Comparison of ENCODE assay signal across 1 cellular context in the genomic region with DNA sequence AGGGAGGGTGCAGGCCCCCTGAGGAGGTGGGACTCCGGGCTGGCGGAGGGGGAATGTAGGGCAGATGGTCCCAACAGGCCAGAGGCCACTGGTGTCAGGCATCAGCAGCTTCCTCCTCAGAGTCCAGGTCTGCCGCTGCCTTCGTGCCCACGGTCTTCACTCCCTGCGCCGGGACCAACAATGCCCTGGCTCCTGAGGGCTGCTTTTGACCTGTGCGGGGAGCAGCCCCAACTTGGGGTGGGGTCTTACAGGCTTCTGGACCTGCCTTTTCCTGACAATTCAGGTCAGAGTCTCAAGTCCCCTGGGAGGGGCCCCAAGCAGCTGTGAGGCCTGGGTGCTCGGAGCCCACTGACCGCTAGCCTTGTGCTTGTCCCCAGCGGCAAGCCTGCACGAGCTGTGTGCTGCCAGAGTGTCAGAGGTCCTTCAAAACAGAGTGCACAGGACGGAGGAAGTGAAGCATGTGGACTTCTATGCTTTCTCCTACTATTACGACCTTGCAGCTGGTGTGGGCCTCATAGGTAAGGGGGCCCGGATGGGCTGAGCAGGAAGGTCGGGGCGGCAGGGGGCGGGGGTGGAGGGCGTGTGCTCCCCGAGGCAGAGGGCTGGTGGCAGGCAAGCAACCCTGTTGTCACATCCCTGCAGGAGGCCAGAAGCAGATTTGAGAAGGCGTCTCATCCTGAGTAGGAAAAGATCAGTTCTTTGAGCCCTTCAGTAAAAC.
TF ChIP-seq lines count a peak whose summit lies in the region.

No MANE protein-coding gene starts in this region.

TF ChIP-seq in IMR-90, 13 proteins besides CTCF, POLR2A, EP300 and RAD21 (continued from another document):
- TF ChIP-seq, protein P1, sequence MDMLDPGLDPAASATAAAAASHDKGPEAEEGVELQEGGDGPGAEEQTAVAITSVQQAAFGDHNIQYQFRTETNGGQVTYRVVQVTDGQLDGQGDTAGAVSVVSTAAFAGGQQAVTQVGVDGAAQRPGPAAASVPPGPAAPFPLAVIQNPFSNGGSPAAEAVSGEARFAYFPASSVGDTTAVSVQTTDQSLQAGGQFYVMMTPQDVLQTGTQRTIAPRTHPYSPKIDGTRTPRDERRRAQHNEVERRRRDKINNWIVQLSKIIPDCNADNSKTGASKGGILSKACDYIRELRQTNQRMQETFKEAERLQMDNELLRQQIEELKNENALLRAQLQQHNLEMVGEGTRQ (IDR thresholded peaks at IDR 0.05; ENCODE audit: low read depth, low read length): no peak
